17 cellular contexts compared by ENCODE assay signal in the genomic region with DNA sequence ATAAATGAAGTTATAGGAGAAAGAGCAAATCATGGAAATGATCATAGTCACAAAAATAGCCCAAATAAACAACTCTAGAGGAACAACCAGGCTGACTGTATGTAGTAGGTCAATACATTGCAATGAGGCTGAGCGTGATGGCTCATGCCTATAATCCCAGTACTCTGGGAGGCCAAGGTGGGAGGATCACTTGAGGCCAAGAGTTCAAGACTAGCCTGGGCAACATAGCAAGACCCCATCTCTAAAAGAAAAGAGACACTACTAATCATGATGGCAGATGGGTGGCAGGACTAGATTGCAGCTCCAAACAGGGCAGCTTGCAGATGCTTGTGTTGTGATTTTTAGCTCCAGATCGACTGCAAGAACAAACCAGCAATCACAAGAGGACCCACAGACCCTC. TPM values are rescaled to one million over a fixed set of nuclear protein-coding genes. Genes with fewer than 3 reads are reported as not detected.
DNase-seq lines count a peak whose midpoint lies in the region; ATAC-seq and TF ChIP-seq lines count a peak whose summit lies in the region.
"Had no signal": no experiment of that assay in that cellular context is flagged by ENCODE, and none has a peak within 500 bp of the region (broad histone marks: within the 10 kb centered on the region; RNA-seq: fewer than 3 reads in every experiment).

No MANE protein-coding gene starts in this region.

- no CpG with 5 or more reads among the region's 2 CpGs for WGBS in H9 (ENCODE audit: extremely low coverage, insufficient read length, low lambda C conversion rate)
- 91 to 100% (median 98%) methylated on average over 1 to 2 of the region's 2 CpGs for WGBS in adrenal gland, 4 donors

- H3F3A ChIP-seq in PC-3 (ENCODE audit: low read length, unreplicated experiment), result no peaks in the 10 kb centered on the region

- no peak overlapping the region for H3K56ac ChIP-seq in H9 (ENCODE audit: insufficient read length, low read depth, low read length)

- no TSS peak for BruUV-seq in PC-3 (replicated peaks; lab: Mats Ljungman, UMichigan)

- no peak overlapping the region for H3K4ac ChIP-seq in H9 (ENCODE audit: low read depth, low read length)

- TF ChIP-seq POLR2A in adrenal gland (IDR thresholded peaks at IDR 0.05), result no peak

- H3K4me2 ChIP-seq in H9 (ENCODE audit: insufficient read depth, insufficient read length, low read length), result no peak overlapping the region
- no peak overlapping the region for H3K4me2 ChIP-seq in PC-3 (ENCODE audit: low read length)

- H3K14ac ChIP-seq in H9 (ENCODE audit: insufficient read depth, low read length), result no peak overlapping the region

- peaks cover 59% of the 10 kb centered on the region for H3K36me3 Mint-ChIP-seq in activated CD8-positive, alpha-beta memory T cell treated with anti-CD3 and anti-CD28 coated beads, Interleukin-2, amount 10 ng/mL, durations not matched to agents 7 days and 5 days
- H3K36me3 Mint-ChIP-seq in H9 (ENCODE audit: insufficient read depth in 1 of 3, low read depth in 3 of 3), result peaks cover 52 to 72% (median 70%) of the 10 kb centered on the region in 3 experiments
- H3K36me3 Mint-ChIP-seq in glutamatergic neuron (ENCODE audit: unreplicated experiment), result no peaks in the 10 kb centered on the region

- H3K23me2 ChIP-seq in H9 (ENCODE audit: insufficient read length, low read depth, low read length, poor library complexity, severe bottlenecking), result no peaks in the 10 kb centered on the region

- H3K9me3 Mint-ChIP-seq in activated CD8-positive, alpha-beta memory T cell treated with anti-CD3 and anti-CD28 coated beads, Interleukin-2, amount 10 ng/mL, durations not matched to agents 7 days and 5 days (ENCODE audit: low read depth), result no peaks in the 10 kb centered on the region
- H3K9me3 Mint-ChIP-seq in H9 (no peaks in the 10 kb centered on the region), glutamatergic neuron (ENCODE audit: unreplicated experiment) (peaks cover 3% of the 10 kb centered on the region)
- H3K9me3 Mint-ChIP-seq: CD8-positive, alpha-beta memory T cell had no signal

- no peak overlapping the region for H4K91ac ChIP-seq in H9 (ENCODE audit: insufficient read length, low read depth, low read length)

- no peak overlapping the region for H3T11ph ChIP-seq in H9 (ENCODE audit: low read length)

- no peak for ATAC-seq in activated CD8-positive, alpha-beta memory T cell treated with anti-CD3 and anti-CD28 coated beads, Interleukin-2, amount 10 ng/mL, durations not matched to agents 7 days and 5 days
- ATAC-seq in PC-3, result no peak
- no peak for ATAC-seq in GM21529 (IDR thresholded peaks at IDR 0.05; ENCODE audit: unreplicated experiment)

- CTCF ChIA-PET in activated CD8-positive, alpha-beta memory T cell treated with anti-CD3 and anti-CD28 coated beads, Interleukin-2, amount 10 ng/mL, durations not matched to agents 7 days and 5 days (lab: Charles Lee), result interaction anchor here (1.2 to 1.8 kb wide), 2 partner anchors 14 to 21 kb away, joined by 3 read pairs; no protein-coding TSS in a partner anchor
- CTCF ChIA-PET in PC-3 (lab: Charles Lee), result no interaction called here

- no peak overlapping the region for H2AK5ac ChIP-seq in H9 (ENCODE audit: insufficient read length, low read length)

- H3K27ac Mint-ChIP-seq in activated CD8-positive, alpha-beta memory T cell treated with anti-CD3 and anti-CD28 coated beads, Interleukin-2, amount 10 ng/mL, durations not matched to agents 7 days and 5 days, result peak overlapping the region; percentile 2
- H3K27ac Mint-ChIP-seq in H9 (peak overlapping the region in 2 of 3 experiments; percentile 65 to 68; a peak in 2 of 7 replicates), glutamatergic neuron (ENCODE audit: unreplicated experiment) (peak overlapping the region; percentile 13)

- no peak overlapping the region for H3K23ac ChIP-seq in H9 (ENCODE audit: insufficient read length, low read depth, low read length)

- no peaks in the 10 kb centered on the region for H3K27me3 ChIP-seq in H9 (ENCODE audit: insufficient read depth, low read length)
- no peaks in the 10 kb centered on the region for H3K27me3 ChIP-seq in PC-3 (ENCODE audit: low read length)
- H3K27me3 ChIP-seq in adrenal gland, result no peaks in the 10 kb centered on the region
- H3K27me3 ChIP-seq: Peyer's patch, SJCRH30 had no signal

- no peak overlapping the region for H3K4me3 Mint-ChIP-seq in activated CD8-positive, alpha-beta memory T cell treated with anti-CD3 and anti-CD28 coated beads, Interleukin-2, amount 10 ng/mL, durations not matched to agents 7 days and 5 days
- no peak overlapping the region for H3K4me3 Mint-ChIP-seq in H9
- H3K4me3 Mint-ChIP-seq in glutamatergic neuron (ENCODE audit: unreplicated experiment), result no peak overlapping the region
- H3K4me3 Mint-ChIP-seq: CD8-positive, alpha-beta memory T cell had no signal

- DNase-seq in activated CD8-positive, alpha-beta memory T cell treated with anti-CD3 and anti-CD28 coated beads, Interleukin-2, amount 10 ng/mL, durations not matched to agents 7 days and 5 days, result no peak
- DNase-seq in activated CD8-positive, alpha-beta memory T cell treated with anti-CD3 and anti-CD28 coated beads for 24 hours, result no peak
- DNase-seq in H9, result no peak
- no peak for DNase-seq in PC-3
- no peak for DNase-seq in glutamatergic neuron
- no peak for DNase-seq in adrenal gland
- DNase-seq: CD8-positive, alpha-beta memory T cell; GOT3; NCI-H1092; NCI-H1436 treated with DMSO at 0.1 percent for 48 hours; NCI-H1930; NCI-H510A; NCI-H748 treated with DMSO at 0.1 percent for 48 hours; NK-92 treated with Interleukin-12 subunit alpha and Interleukin-12 subunit beta, amount 100 ng/mL, for 24 hours; Peyer's patch; SJCRH30 had no signal

- H3K18ac ChIP-seq in H9 (ENCODE audit: insufficient read length, low read depth, low read length), result no peak overlapping the region

- TF ChIP-seq CTCF in H9 (conservative IDR thresholded peaks at IDR 0.05) (no peak), PC-3 (conservative IDR thresholded peaks at IDR 0.05; ENCODE audit: low read depth, low read length) (no peak), glutamatergic neuron (IDR thresholded peaks at IDR 0.05; ENCODE audit: partially characterized antibody, unreplicated experiment) (no peak), adrenal gland (IDR thresholded peaks at IDR 0.05) (no peak)

- H2AFZ ChIP-seq in H9 (ENCODE audit: low read length) (no peak overlapping the region), PC-3 (ENCODE audit: low read length) (no peak overlapping the region)

- no peak overlapping the region for H2BK12ac ChIP-seq in H9 (ENCODE audit: insufficient read length, low read depth, low read length)

- H2BK120ac ChIP-seq in H9 (ENCODE audit: low read depth, low read length, poor library complexity, severe bottlenecking), result no peak overlapping the region

- peaks cover 20% of the 10 kb centered on the region for H3K4me1 Mint-ChIP-seq in activated CD8-positive, alpha-beta memory T cell treated with anti-CD3 and anti-CD28 coated beads, Interleukin-2, amount 10 ng/mL, durations not matched to agents 7 days and 5 days
- H3K4me1 Mint-ChIP-seq in H9, result peaks cover 14 to 22% of the 10 kb centered on the region in 2 experiments
- no peaks in the 10 kb centered on the region for H3K4me1 Mint-ChIP-seq in glutamatergic neuron (ENCODE audit: low read depth, unreplicated experiment)

- H2BK5ac ChIP-seq in H9 (ENCODE audit: insufficient read length, low read length), result no peak overlapping the region

- intact Hi-C loops in PC-3 (cut with micrococcal nuclease) (no loop called here), adrenal gland (cut with DNase I) (no loop called here)

- no peak overlapping the region for H3K9ac ChIP-seq in H9 (ENCODE audit: extremely low read depth, insufficient read length, low read length)
- H3K9ac ChIP-seq in PC-3 (ENCODE audit: low read length), result no peak overlapping the region

- no peak overlapping the region for H4K8ac ChIP-seq in H9 (replicated peaks; ENCODE audit: insufficient read length, low read depth, low read length)

- no peak overlapping the region for H2BK15ac ChIP-seq in H9 (ENCODE audit: low read depth, low read length)

- no peaks in the 10 kb centered on the region for H3K79me2 ChIP-seq in H9 (ENCODE audit: insufficient read depth, low read length)
- peaks cover 52% of the 10 kb centered on the region for H3K79me2 ChIP-seq in PC-3 (ENCODE audit: low read length)

- no peaks in the 10 kb centered on the region for H4K20me1 ChIP-seq in H9 (ENCODE audit: control insufficient read depth, insufficient read depth, insufficient read length)
- H4K20me1 ChIP-seq in PC-3 (ENCODE audit: low read length), result no peaks in the 10 kb centered on the region

- H2BK20ac ChIP-seq in H9 (ENCODE audit: low read depth, low read length, poor library complexity, severe bottlenecking), result no peak overlapping the region

- H3K27ac ChIP-seq in H9 (ENCODE audit: insufficient read length, low read depth, low read length) (no peak overlapping the region), PC-3 (ENCODE audit: low read length) (peak overlapping the region; percentile 69), adrenal gland (no peak overlapping the region)
- H3K27ac ChIP-seq: Peyer's patch, SJCRH30 had no signal

- POLR2A ChIA-PET in PC-3 (lab: Charles Lee; ENCODE audit: unreplicated experiment), result no interaction called here

- no peaks in the 10 kb centered on the region for H3K9me2 ChIP-seq in PC-3 (replicated peaks; ENCODE audit: low read length)

- H3K79me1 ChIP-seq in H9 (ENCODE audit: insufficient read depth, low read depth, low read length, poor library complexity, severe bottlenecking), result no peaks in the 10 kb centered on the region

- no peak overlapping the region for H3K4me3 ChIP-seq in PC-3 (ENCODE audit: low read length)
- H3K4me3 ChIP-seq in adrenal gland, result no peak overlapping the region
- H3K4me3 ChIP-seq: Peyer's patch, SJCRH30 had no signal

- H3K9me3 ChIP-seq in H9 (ENCODE audit: control insufficient read depth, low read depth, low read length) (no peaks in the 10 kb centered on the region), PC-3 (ENCODE audit: low read length) (no peaks in the 10 kb centered on the region), adrenal gland (replicated peaks in 1 of 3) (no peaks in the 10 kb centered on the region)
- H3K9me3 ChIP-seq: Peyer's patch, SJCRH30 had no signal

- H4K5ac ChIP-seq in H9 (ENCODE audit: insufficient read length, low read depth, low read length), result no peak overlapping the region

- H3K4me1 ChIP-seq in H9 (ENCODE audit: insufficient read depth, low read length) (no peaks in the 10 kb centered on the region), PC-3 (ENCODE audit: insufficient read depth, low read length) (peaks cover 42% of the 10 kb centered on the region), adrenal gland (replicated peaks in 1 of 2) (peaks cover 5 to 7% of the 10 kb centered on the region in 2 donors)
- H3K4me1 ChIP-seq: Peyer's patch had no signal

- H3K36me3 ChIP-seq in PC-3 (ENCODE audit: low read depth, low read length) (peaks cover 36% of the 10 kb centered on the region), adrenal gland (replicated peaks in 1 of 2) (no peaks in the 10 kb centered on the region)
- H3K36me3 ChIP-seq: Peyer's patch had no signal

- H3K27me3 Mint-ChIP-seq in activated CD8-positive, alpha-beta memory T cell treated with anti-CD3 and anti-CD28 coated beads, Interleukin-2, amount 10 ng/mL, durations not matched to agents 7 days and 5 days, result no peaks in the 10 kb centered on the region
- H3K27me3 Mint-ChIP-seq in H9 (ENCODE audit: low read depth), result no peaks in the 10 kb centered on the region
- H3K27me3 Mint-ChIP-seq in glutamatergic neuron (ENCODE audit: unreplicated experiment), result no peaks in the 10 kb centered on the region
- H3K27me3 Mint-ChIP-seq: CD8-positive, alpha-beta memory T cell had no signal

RNA-seq across cellular contexts. Expression of a gene that starts 27.6 kb away (rescaled TPM):
- 10 to 100 TPM; 26.1 to 35.5 TPM for total RNA-seq in activated CD8-positive, alpha-beta memory T cell treated with anti-CD3 and anti-CD28 coated beads, Interleukin-2, amount 10 ng/mL, durations not matched to agents 7 days and 5 days
- total RNA-seq in H9 (2021) (49.3 and 50.2 TPM in 2 replicates), PC-3 (2014; rRNA removed) (59.3 and 63.6 TPM in 2 replicates), glutamatergic neuron (ENCODE audit: unreplicated experiment) (10.6 TPM), adrenal gland (10 to 100 TPM in 6 of 8 donors, 1 to 10 TPM in 2; 8.2 to 13.7 (median 10.4) TPM)
- polyA plus RNA-seq in adrenal gland, result 10 to 100 TPM in 1 of 3 donors, 1 to 10 TPM in 2; 2.9 to 12.7 (median 3.0) TPM

Comparison
In these comparisons a context has a peak if more than half of its experiments do, and no peak if none do; other contexts are left out.
1. H3K27ac Mint-ChIP-seq: peak in every context shown above with its lines; median percentile 66 in H9; 13 in glutamatergic neuron; 2 in activated CD8-positive, alpha-beta memory T cell treated with anti-CD3 and anti-CD28 coated beads, Interleukin-2, amount 10 ng/mL, durations not matched to agents 7 days and 5 days.